ENCODE assay signal across 1 cellular context in genomic region chr1:32333251-32333963, GRCh38.
TF ChIP-seq lines count a peak whose summit lies in the region.

No MANE protein-coding gene starts in this region.

TF ChIP-seq in K562, 482 proteins besides CTCF, POLR2A, EP300 and RAD21:
- TF ChIP-seq ZNF583 (CRISPR knock-in tag; IDR thresholded peaks at IDR 0.05) (no peak), SIN3A (IDR thresholded peaks at IDR 0.05; ENCODE audit: borderline replicate concordance in 2 of 2, control insufficient read depth in 1 of 2, low read depth in 2 of 2, low read length in 2 of 2) (0 out of 4 replicates have a peak, but pooled peaks of 1 of the 2 experiments have one; percentile 22), POLR2H (tag; IDR thresholded peaks at IDR 0.05; ENCODE audit: low read depth) (0 out of 2 replicates have a peak, but pooled peaks have one; percentile 25), CBX2 (IDR thresholded peaks at IDR 0.05; ENCODE audit: insufficient read depth, low read length, poor library complexity, severe bottlenecking) (no peak), CAMTA2 (CRISPR knock-in tag; conservative IDR thresholded peaks at IDR 0.05) (no peak), HOMEZ (CRISPR knock-in tag; IDR thresholded peaks at IDR 0.05) (no peak), POLR2AphosphoS2 (IDR thresholded peaks at IDR 0.05; ENCODE audit: low read length) (0 out of 2 replicates have a peak, but pooled peaks have one; percentile 51), PML (IDR thresholded peaks at IDR 0.05; ENCODE audit: low read length) (peak; percentile 28), POLR2AphosphoS5 (IDR thresholded peaks at IDR 0.05; ENCODE audit: control insufficient read depth, insufficient read depth, low read depth, low read length) (peak; percentile 10; the same call in 1 of the 2 replicates), HCFC1 (IDR thresholded peaks at IDR 0.05; ENCODE audit: low read depth, low read length) (no peak), BRD9 (IDR thresholded peaks at IDR 0.05; ENCODE audit: low read depth, partially characterized antibody) (no peak), PTRF (tag; IDR thresholded peaks at IDR 0.05) (no peak), MEF2A (IDR thresholded peaks at IDR 0.05; ENCODE audit: control insufficient read depth, low read depth, low read length) (no peak), TEAD2 (tag; IDR thresholded peaks at IDR 0.05) (no peak), TCFL5 (CRISPR knock-in tag; conservative IDR thresholded peaks at IDR 0.05) (no peak), HES1 (IDR thresholded peaks at IDR 0.05; ENCODE audit: low read depth) (no peak), ARID1B (IDR thresholded peaks at IDR 0.05) (no peak), E2F6 (IDR thresholded peaks at IDR 0.05; ENCODE audit: borderline replicate concordance in 1 of 2, extremely low read depth in 1 of 2, insufficient read depth in 1 of 2, insufficient read length in 1 of 2, low read depth in 1 of 2, low read length in 1 of 2, poor library complexity in 1 of 2, severe bottlenecking in 1 of 2) (no peak), NFXL1 (CRISPR knock-in tag; IDR thresholded peaks at IDR 0.05) (no peak)
TF ChIP-seq in K562: peak in this region for 5.
